Comparison of ENCODE assay signal across 1 cellular context in the genomic region with DNA sequence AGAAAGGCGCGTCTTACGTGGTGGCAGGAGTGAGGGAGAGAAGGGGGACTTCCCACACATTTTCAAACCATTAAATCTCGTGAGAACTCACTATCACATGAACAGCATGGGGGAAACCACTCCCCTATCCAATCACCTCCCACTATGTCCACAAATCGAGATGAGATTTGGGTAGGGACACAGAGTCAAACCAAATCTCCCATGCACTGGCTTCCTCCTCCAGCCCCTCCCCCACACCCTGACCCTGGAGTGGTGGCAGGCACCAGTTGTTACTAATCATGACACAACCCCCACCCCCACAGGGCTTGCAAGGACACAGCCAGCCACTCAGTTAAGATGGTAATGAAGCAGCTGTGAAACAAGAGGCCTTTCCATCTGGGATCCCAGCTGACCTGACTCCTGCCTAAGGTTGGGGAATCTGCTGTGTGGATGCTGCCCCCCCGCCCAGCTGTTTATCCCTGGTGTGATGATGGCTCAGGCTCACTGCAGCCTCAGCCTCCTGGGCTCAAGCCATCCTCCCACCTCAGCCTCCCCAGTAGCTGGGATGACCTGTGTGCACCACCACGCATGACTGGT.
TF ChIP-seq lines count a peak whose summit lies in the region.

No MANE protein-coding gene starts in this region.

TF ChIP-seq in K562, 482 proteins besides CTCF, POLR2A, EP300 and RAD21 (continues in another document):
- TF ChIP-seq TFAM (CRISPR knock-in tag; conservative IDR thresholded peaks at IDR 0.05) (no peak), RBFOX2 (IDR thresholded peaks at IDR 0.05; ENCODE audit: low read depth, low read length) (no peak), WHSC1 (IDR thresholded peaks at IDR 0.05; ENCODE audit: low read length) (no peak), NCOA1 (IDR thresholded peaks at IDR 0.05; ENCODE audit: low read depth) (no peak), NR2F6 (CRISPR knock-in tag; IDR thresholded peaks at IDR 0.05) (no peak), ZNF146 (CRISPR knock-in tag; IDR thresholded peaks at IDR 0.05; ENCODE audit: unreplicated experiment) (no peak), ZNF121 (CRISPR knock-in tag; conservative IDR thresholded peaks at IDR 0.05) (no peak), ARID1B (IDR thresholded peaks at IDR 0.05) (no peak), PTTG1 (tag; IDR thresholded peaks at IDR 0.05; ENCODE audit: low read depth) (no peak), PML (IDR thresholded peaks at IDR 0.05; ENCODE audit: low read length) (no peak), FOXA3 (CRISPR knock-in tag; conservative IDR thresholded peaks at IDR 0.05 in 1 of 2, IDR thresholded peaks at IDR 0.05 in 1 of 2) (no peak), CBFA2T2 (conservative IDR thresholded peaks at IDR 0.05) (peak; percentile 58), CSDE1 (IDR thresholded peaks at IDR 0.05) (no peak), ZBED1 (IDR thresholded peaks at IDR 0.05) (no peak), ZSCAN32 (CRISPR knock-in tag; IDR thresholded peaks at IDR 0.05) (no peak), HEY1 (CRISPR knock-in tag; IDR thresholded peaks at IDR 0.05; ENCODE audit: borderline replicate concordance) (no peak), FOXJ3 (CRISPR knock-in tag; IDR thresholded peaks at IDR 0.05) (no peak), RFX1 (IDR thresholded peaks at IDR 0.05) (no peak), ZKSCAN3 (CRISPR knock-in tag; IDR thresholded peaks at IDR 0.05) (no peak), KDM4B (IDR thresholded peaks at IDR 0.05; ENCODE audit: borderline replicate concordance in 2 of 2, low read depth in 1 of 2) (no peak), LCOR (CRISPR knock-in tag; IDR thresholded peaks at IDR 0.05) (no peak), ETV1 (tag; conservative IDR thresholded peaks at IDR 0.05; ENCODE audit: low read depth) (no peak)
- TF ChIP-seq, protein P1, sequence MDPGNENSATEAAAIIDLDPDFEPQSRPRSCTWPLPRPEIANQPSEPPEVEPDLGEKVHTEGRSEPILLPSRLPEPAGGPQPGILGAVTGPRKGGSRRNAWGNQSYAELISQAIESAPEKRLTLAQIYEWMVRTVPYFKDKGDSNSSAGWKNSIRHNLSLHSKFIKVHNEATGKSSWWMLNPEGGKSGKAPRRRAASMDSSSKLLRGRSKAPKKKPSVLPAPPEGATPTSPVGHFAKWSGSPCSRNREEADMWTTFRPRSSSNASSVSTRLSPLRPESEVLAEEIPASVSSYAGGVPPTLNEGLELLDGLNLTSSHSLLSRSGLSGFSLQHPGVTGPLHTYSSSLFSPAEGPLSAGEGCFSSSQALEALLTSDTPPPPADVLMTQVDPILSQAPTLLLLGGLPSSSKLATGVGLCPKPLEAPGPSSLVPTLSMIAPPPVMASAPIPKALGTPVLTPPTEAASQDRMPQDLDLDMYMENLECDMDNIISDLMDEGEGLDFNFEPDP (CRISPR knock-in tag; IDR thresholded peaks at IDR 0.05), result no peak
- TF ChIP-seq, protein P2, sequence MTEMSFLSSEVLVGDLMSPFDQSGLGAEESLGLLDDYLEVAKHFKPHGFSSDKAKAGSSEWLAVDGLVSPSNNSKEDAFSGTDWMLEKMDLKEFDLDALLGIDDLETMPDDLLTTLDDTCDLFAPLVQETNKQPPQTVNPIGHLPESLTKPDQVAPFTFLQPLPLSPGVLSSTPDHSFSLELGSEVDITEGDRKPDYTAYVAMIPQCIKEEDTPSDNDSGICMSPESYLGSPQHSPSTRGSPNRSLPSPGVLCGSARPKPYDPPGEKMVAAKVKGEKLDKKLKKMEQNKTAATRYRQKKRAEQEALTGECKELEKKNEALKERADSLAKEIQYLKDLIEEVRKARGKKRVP (CRISPR knock-in tag; IDR thresholded peaks at IDR 0.05), result no peak
- TF ChIP-seq, protein P3, sequence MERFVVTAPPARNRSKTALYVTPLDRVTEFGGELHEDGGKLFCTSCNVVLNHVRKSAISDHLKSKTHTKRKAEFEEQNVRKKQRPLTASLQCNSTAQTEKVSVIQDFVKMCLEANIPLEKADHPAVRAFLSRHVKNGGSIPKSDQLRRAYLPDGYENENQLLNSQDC (CRISPR knock-in tag; IDR thresholded peaks at IDR 0.05), result no peak
- TF ChIP-seq, protein P4, sequence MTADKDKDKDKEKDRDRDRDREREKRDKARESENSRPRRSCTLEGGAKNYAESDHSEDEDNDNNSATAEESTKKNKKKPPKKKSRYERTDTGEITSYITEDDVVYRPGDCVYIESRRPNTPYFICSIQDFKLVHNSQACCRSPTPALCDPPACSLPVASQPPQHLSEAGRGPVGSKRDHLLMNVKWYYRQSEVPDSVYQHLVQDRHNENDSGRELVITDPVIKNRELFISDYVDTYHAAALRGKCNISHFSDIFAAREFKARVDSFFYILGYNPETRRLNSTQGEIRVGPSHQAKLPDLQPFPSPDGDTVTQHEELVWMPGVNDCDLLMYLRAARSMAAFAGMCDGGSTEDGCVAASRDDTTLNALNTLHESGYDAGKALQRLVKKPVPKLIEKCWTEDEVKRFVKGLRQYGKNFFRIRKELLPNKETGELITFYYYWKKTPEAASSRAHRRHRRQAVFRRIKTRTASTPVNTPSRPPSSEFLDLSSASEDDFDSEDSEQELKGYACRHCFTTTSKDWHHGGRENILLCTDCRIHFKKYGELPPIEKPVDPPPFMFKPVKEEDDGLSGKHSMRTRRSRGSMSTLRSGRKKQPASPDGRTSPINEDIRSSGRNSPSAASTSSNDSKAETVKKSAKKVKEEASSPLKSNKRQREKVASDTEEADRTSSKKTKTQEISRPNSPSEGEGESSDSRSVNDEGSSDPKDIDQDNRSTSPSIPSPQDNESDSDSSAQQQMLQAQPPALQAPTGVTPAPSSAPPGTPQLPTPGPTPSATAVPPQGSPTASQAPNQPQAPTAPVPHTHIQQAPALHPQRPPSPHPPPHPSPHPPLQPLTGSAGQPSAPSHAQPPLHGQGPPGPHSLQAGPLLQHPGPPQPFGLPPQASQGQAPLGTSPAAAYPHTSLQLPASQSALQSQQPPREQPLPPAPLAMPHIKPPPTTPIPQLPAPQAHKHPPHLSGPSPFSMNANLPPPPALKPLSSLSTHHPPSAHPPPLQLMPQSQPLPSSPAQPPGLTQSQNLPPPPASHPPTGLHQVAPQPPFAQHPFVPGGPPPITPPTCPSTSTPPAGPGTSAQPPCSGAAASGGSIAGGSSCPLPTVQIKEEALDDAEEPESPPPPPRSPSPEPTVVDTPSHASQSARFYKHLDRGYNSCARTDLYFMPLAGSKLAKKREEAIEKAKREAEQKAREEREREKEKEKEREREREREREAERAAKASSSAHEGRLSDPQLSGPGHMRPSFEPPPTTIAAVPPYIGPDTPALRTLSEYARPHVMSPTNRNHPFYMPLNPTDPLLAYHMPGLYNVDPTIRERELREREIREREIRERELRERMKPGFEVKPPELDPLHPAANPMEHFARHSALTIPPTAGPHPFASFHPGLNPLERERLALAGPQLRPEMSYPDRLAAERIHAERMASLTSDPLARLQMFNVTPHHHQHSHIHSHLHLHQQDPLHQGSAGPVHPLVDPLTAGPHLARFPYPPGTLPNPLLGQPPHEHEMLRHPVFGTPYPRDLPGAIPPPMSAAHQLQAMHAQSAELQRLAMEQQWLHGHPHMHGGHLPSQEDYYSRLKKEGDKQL (CRISPR knock-in tag; IDR thresholded peaks at IDR 0.05; ENCODE audit: borderline replicate concordance), result no peak
- TF ChIP-seq, protein P5, sequence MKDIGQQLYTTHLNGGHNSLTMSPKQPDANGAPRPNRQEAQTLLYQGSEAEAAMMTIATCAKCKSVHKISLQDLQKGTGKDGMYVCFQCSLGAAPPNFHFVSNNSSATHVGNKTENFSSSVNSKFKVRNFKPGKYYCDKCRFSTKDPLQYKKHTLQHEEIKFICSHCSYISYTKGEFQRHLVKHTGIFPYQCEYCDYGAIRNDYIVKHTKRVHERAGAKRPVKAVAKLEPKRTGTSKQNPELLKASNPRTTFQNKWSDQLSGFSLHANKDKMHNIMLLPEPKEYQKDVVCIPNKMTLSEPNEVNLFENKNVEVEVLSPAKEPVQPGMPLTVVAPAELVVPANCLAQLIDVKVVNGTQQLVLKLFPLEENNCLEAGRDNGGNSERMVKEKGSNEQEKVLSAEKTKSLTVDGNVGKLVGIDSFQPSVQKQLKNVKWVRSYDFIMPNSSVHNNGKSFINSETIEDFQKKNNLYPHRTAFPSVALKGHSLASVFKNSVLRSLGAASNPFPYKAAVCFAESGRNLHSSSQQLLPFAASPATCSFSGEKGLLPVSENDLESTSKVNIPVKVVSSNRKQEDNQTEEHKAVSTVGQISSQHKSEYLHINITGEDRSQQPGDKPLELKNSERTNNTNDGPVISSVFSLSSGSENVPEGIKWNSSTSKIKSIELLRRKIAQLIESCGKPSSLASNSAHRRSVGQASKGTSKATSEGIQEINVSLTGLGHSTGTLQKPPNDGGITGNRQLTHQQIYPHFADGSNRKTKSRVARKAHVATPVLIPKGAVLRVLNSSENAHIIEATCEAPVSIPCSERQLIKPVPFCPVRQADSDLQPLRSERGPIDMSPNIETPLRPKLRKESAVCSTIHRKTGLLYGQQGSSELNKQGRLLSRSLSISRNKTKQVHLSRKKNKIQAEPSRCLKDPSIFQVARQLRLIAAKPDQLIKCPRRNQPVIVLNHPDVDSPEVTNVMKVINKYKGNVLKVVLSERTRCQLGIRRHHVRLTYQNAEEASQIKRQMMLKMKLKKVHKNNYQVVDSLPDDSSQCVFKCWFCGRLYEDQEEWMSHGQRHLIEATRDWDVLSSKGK (CRISPR knock-in tag; IDR thresholded peaks at IDR 0.05), result no peak
- TF ChIP-seq, protein P6, sequence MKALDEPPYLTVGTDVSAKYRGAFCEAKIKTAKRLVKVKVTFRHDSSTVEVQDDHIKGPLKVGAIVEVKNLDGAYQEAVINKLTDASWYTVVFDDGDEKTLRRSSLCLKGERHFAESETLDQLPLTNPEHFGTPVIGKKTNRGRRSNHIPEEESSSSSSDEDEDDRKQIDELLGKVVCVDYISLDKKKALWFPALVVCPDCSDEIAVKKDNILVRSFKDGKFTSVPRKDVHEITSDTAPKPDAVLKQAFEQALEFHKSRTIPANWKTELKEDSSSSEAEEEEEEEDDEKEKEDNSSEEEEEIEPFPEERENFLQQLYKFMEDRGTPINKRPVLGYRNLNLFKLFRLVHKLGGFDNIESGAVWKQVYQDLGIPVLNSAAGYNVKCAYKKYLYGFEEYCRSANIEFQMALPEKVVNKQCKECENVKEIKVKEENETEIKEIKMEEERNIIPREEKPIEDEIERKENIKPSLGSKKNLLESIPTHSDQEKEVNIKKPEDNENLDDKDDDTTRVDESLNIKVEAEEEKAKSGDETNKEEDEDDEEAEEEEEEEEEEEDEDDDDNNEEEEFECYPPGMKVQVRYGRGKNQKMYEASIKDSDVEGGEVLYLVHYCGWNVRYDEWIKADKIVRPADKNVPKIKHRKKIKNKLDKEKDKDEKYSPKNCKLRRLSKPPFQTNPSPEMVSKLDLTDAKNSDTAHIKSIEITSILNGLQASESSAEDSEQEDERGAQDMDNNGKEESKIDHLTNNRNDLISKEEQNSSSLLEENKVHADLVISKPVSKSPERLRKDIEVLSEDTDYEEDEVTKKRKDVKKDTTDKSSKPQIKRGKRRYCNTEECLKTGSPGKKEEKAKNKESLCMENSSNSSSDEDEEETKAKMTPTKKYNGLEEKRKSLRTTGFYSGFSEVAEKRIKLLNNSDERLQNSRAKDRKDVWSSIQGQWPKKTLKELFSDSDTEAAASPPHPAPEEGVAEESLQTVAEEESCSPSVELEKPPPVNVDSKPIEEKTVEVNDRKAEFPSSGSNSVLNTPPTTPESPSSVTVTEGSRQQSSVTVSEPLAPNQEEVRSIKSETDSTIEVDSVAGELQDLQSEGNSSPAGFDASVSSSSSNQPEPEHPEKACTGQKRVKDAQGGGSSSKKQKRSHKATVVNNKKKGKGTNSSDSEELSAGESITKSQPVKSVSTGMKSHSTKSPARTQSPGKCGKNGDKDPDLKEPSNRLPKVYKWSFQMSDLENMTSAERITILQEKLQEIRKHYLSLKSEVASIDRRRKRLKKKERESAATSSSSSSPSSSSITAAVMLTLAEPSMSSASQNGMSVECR (CRISPR knock-in tag; IDR thresholded peaks at IDR 0.05), result no peak
- TF ChIP-seq, protein P7, sequence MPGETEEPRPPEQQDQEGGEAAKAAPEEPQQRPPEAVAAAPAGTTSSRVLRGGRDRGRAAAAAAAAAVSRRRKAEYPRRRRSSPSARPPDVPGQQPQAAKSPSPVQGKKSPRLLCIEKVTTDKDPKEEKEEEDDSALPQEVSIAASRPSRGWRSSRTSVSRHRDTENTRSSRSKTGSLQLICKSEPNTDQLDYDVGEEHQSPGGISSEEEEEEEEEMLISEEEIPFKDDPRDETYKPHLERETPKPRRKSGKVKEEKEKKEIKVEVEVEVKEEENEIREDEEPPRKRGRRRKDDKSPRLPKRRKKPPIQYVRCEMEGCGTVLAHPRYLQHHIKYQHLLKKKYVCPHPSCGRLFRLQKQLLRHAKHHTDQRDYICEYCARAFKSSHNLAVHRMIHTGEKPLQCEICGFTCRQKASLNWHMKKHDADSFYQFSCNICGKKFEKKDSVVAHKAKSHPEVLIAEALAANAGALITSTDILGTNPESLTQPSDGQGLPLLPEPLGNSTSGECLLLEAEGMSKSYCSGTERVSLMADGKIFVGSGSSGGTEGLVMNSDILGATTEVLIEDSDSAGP (CRISPR knock-in tag; IDR thresholded peaks at IDR 0.05), result no peak
- TF ChIP-seq, protein P8, sequence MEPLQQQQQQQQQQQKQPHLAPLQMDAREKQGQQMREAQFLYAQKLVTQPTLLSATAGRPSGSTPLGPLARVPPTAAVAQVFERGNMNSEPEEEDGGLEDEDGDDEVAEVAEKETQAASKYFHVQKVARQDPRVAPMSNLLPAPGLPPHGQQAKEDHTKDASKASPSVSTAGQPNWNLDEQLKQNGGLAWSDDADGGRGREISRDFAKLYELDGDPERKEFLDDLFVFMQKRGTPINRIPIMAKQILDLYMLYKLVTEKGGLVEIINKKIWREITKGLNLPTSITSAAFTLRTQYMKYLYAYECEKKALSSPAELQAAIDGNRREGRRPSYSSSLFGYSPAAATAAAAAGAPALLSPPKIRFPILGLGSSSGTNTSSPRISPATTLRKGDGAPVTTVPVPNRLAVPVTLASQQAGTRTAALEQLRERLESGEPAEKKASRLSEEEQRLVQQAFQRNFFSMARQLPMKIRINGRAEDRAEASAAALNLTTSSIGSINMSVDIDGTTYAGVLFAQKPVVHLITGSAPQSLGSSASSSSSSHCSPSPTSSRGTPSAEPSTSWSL (CRISPR knock-in tag; IDR thresholded peaks at IDR 0.05; ENCODE audit: borderline replicate concordance), result no peak
- TF ChIP-seq, protein P9, sequence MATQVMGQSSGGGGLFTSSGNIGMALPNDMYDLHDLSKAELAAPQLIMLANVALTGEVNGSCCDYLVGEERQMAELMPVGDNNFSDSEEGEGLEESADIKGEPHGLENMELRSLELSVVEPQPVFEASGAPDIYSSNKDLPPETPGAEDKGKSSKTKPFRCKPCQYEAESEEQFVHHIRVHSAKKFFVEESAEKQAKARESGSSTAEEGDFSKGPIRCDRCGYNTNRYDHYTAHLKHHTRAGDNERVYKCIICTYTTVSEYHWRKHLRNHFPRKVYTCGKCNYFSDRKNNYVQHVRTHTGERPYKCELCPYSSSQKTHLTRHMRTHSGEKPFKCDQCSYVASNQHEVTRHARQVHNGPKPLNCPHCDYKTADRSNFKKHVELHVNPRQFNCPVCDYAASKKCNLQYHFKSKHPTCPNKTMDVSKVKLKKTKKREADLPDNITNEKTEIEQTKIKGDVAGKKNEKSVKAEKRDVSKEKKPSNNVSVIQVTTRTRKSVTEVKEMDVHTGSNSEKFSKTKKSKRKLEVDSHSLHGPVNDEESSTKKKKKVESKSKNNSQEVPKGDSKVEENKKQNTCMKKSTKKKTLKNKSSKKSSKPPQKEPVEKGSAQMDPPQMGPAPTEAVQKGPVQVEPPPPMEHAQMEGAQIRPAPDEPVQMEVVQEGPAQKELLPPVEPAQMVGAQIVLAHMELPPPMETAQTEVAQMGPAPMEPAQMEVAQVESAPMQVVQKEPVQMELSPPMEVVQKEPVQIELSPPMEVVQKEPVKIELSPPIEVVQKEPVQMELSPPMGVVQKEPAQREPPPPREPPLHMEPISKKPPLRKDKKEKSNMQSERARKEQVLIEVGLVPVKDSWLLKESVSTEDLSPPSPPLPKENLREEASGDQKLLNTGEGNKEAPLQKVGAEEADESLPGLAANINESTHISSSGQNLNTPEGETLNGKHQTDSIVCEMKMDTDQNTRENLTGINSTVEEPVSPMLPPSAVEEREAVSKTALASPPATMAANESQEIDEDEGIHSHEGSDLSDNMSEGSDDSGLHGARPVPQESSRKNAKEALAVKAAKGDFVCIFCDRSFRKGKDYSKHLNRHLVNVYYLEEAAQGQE (CRISPR knock-in tag; IDR thresholded peaks at IDR 0.05; ENCODE audit: low read depth), result no peak
